ENCODE assay signal across 13 cellular contexts in genomic region chr9:34254966-34255825, GRCh38.
DNase-seq lines count a peak whose midpoint lies in the region; ATAC-seq, FAIRE-seq and TF ChIP-seq lines count a peak whose summit lies in the region.
"Had no signal": no experiment of that assay in that cellular context is flagged by ENCODE, and none has a peak within 500 bp of the region (broad histone marks: within the 10 kb centered on the region; RNA-seq: fewer than 3 reads in every experiment).

No MANE protein-coding gene starts in this region.

- H2AFZ ChIP-seq in PC-9 = no peak overlapping the region
- no peak overlapping the region for H2AFZ ChIP-seq in H1 (ENCODE audit: low read length)

- no peak overlapping the region; the same call in 1 of the 2 replicates for H2BK5ac ChIP-seq in H1 (ENCODE audit: low read depth, low read length)

- no peak overlapping the region for H2BK12ac ChIP-seq in H1 (ENCODE audit: low read depth, low read length)

- no peaks in the 10 kb centered on the region for H3K9me3 ChIP-seq in BLaER1 treated with 17β-estradiol and CSF1 and Interleukin-3, amounts not matched to agents 10 nM and 100 nM (replicated peaks in 1 of 11)
- H3K9me3 ChIP-seq in PC-9 (ENCODE audit: insufficient read depth, low read depth) (no peaks in the 10 kb centered on the region), H1 (ENCODE audit: insufficient read depth in 2 of 2, low read depth in 1 of 2, low read length in 1 of 2) (no peaks in the 10 kb centered on the region), psoas muscle (no peaks in the 10 kb centered on the region)
- H3K9me3 ChIP-seq in CD8-positive, alpha-beta T cell (ENCODE audit: low read length) = no peaks in the 10 kb centered on the region
- H3K9me3 ChIP-seq: left lung had no signal

- H3K4me3 Mint-ChIP-seq in CD8-positive, alpha-beta T cell = no peak overlapping the region
- no peak overlapping the region for H3K4me3 Mint-ChIP-seq in type B pancreatic cell
- H3K4me3 Mint-ChIP-seq: activated naive CD4-positive, alpha-beta T cell treated with anti-CD3 and anti-CD28 coated beads, Interleukin-2, amount 50 U/mL, for 24 hours had no signal

- no peak overlapping the region for H4K91ac ChIP-seq in H1 (replicated peaks; ENCODE audit: insufficient read length, low read length)

- no peak for TF ChIP-seq POLR2A in H1 (IDR thresholded peaks at IDR 0.05; ENCODE audit: control extremely low read depth in 1 of 2, low read depth in 2 of 2, low read length in 2 of 2)

- H3K4me3 ChIP-seq in BLaER1 treated with 17β-estradiol and CSF1 and Interleukin-3, amounts not matched to agents 10 nM and 100 nM = no peak overlapping the region
- H3K4me3 ChIP-seq in PC-9 (no peak overlapping the region), H1 (ENCODE audit: extremely low read depth in 1 of 4, insufficient read depth in 2 of 4, low read depth in 3 of 4, low read length in 4 of 4) (no peak overlapping the region), psoas muscle (peak overlapping the region; percentile 7)
- no peak overlapping the region for H3K4me3 ChIP-seq in CD8-positive, alpha-beta T cell (ENCODE audit: low read depth, low read length)
- H3K4me3 ChIP-seq: left lung had no signal

- H4K20me1 ChIP-seq in BLaER1 treated with 17β-estradiol and CSF1 and Interleukin-3, amounts not matched to agents 10 nM and 100 nM = peaks cover 3 to 86% (median 45%) of the 10 kb centered on the region in 11 experiments; a peak in 20 of 22 replicates
- H4K20me1 ChIP-seq in PC-9 (ENCODE audit: insufficient read depth) = no peaks in the 10 kb centered on the region
- no peaks in the 10 kb centered on the region for H4K20me1 ChIP-seq in H1 (replicated peaks in 1 of 2; ENCODE audit: control insufficient read depth in 1 of 2, insufficient read depth in 2 of 2, low read length in 2 of 2)

- no peak overlapping the region for H3K14ac ChIP-seq in H1 (ENCODE audit: insufficient read length)

- H3K4ac ChIP-seq in H1 (replicated peaks; ENCODE audit: insufficient read length, low read depth, low read length) = no peak overlapping the region

- H3K23me2 ChIP-seq in H1 (ENCODE audit: low read depth, low read length) = no peaks in the 10 kb centered on the region

- no peaks in the 10 kb centered on the region for H3K9me3 Mint-ChIP-seq in CD8-positive, alpha-beta T cell
- no peaks in the 10 kb centered on the region for H3K9me3 Mint-ChIP-seq in type B pancreatic cell
- H3K9me3 Mint-ChIP-seq: activated naive CD4-positive, alpha-beta T cell treated with anti-CD3 and anti-CD28 coated beads, Interleukin-2, amount 50 U/mL, for 24 hours had no signal

- H4K5ac ChIP-seq in H1 (ENCODE audit: insufficient read length, low read depth, low read length) = no peak overlapping the region

- no TSS peak for BruUV-seq in PC-9 (replicated peaks; lab: Mats Ljungman, UMichigan)

- intact Hi-C loops in PC-9 (cut with micrococcal nuclease; ENCODE audit: unreplicated experiment) (loop anchor here (5.0 to 10.0 kb wide), 3 partner anchors 122 to 350 kb away; partner anchors contain the start of genes DCAF12 and MYORG), psoas muscle (cut with DNase I) (loop anchor here (5.0 kb wide), 5 partner anchors 72 to 128 kb away; partner anchors contain the start of genes DCAF12 (in 2 of the 2), MYORG (in 2 of the 2), KIF24 (in 1 of the 2) and NUDT2 (in 1 of the 2))
- intact Hi-C loops in CD8-positive, alpha-beta T cell (cut with DNase I, micrococcal nuclease) = loop anchor here in 1 of 2 experiments (5.0 kb wide), 1 partner anchor 443 kb away; no protein-coding TSS in a partner anchor

- no peaks in the 10 kb centered on the region for H3K27me3 ChIP-seq in BLaER1 treated with 17β-estradiol and CSF1 and Interleukin-3, amounts not matched to agents 10 nM and 100 nM
- H3K27me3 ChIP-seq in PC-9 (ENCODE audit: insufficient read depth, low read depth) (no peaks in the 10 kb centered on the region), H1 (replicated peaks in 1 of 4; ENCODE audit: control insufficient read depth in 3 of 4, extremely low read depth in 1 of 4, insufficient read depth in 3 of 4, low read length in 3 of 4) (no peaks in the 10 kb centered on the region), psoas muscle (ENCODE audit: insufficient read depth in 3 of 3, low read length in 2 of 3) (no peaks in the 10 kb centered on the region)
- no peaks in the 10 kb centered on the region for H3K27me3 ChIP-seq in CD8-positive, alpha-beta T cell (ENCODE audit: insufficient read depth, low read length)
- H3K27me3 ChIP-seq: left lung had no signal

- ATAC-seq in psoas muscle = peak; percentile 54 to 81 (median 70)
- no peak for ATAC-seq in CD8-positive, alpha-beta T cell

- no peak overlapping the region for H2BK20ac ChIP-seq in H1 (ENCODE audit: low read length)

- peaks cover 43 to 78% (median 66%) of the 10 kb centered on the region in 11 experiments for H3K36me3 ChIP-seq in BLaER1 treated with 17β-estradiol and CSF1 and Interleukin-3, amounts not matched to agents 10 nM and 100 nM
- H3K36me3 ChIP-seq in PC-9 (ENCODE audit: low read depth) (no peaks in the 10 kb centered on the region), H1 (ENCODE audit: control insufficient read depth in 2 of 4, insufficient read depth in 4 of 4, low read length in 3 of 4) (peaks cover 4 to 20% (median 10%) of the 10 kb centered on the region in 4 experiments; a peak in 6 of 8 replicates), psoas muscle (ENCODE audit: insufficient read depth in 1 of 2, low read depth in 1 of 2) (peaks cover 5 to 20% of the 10 kb centered on the region in 2 donors)
- peaks cover 15% of the 10 kb centered on the region for H3K36me3 ChIP-seq in CD8-positive, alpha-beta T cell (ENCODE audit: insufficient read depth, low read length)

- no peak for FAIRE-seq in H1 (lab: Jason Lieb, UNC)

- H2BK120ac ChIP-seq in H1 (replicated peaks; ENCODE audit: low read depth, low read length) = no peak overlapping the region

- no peak overlapping the region for H2AK5ac ChIP-seq in H1 (ENCODE audit: low read depth, low read length)

- CTCF ChIA-PET in PC-9 (lab: Charles Lee) = interaction anchor here (0.8 to 1.8 kb wide), 2 partner anchors 15 to 124 kb away, joined by 3 to 5 read pairs; no protein-coding TSS in a partner anchor
- CTCF ChIA-PET in H1 (lab: Charles Lee; ENCODE audit: partially characterized antibody) = interaction anchor here (0.6 to 8.6 kb wide), 22 partner anchors 12 to 403 kb away, joined by 3 to 102 read pairs (median 4); partner anchors contain the start of gene MYORG
- CTCF ChIA-PET in CD8-positive, alpha-beta T cell (lab: Charles Lee) = interaction anchor here (0.9 to 4.1 kb wide), 9 partner anchors 9 to 245 kb away, joined by 3 to 34 read pairs (median 4); partner anchors contain the start of gene MYORG

- WGBS in H1 (ENCODE audit: extremely low coverage in 1 of 2, insufficient coverage in 1 of 2, insufficient read length in 1 of 2, insufficient replicate concordance in 2 of 2, low coverage in 1 of 2, low lambda C conversion rate in 2 of 2, missing lambda C conversion rate in 1 of 2), 2 experiments = 88% methylated on average over 10 of the region's 10 CpGs; no CpG with 5 or more reads in 1 of the 2 experiments
- WGBS in psoas muscle, 3 donors = 38 to 51% (median 43%) methylated on average over 10 of the region's 10 CpGs

- no peaks in the 10 kb centered on the region for H3K79me1 ChIP-seq in H1 (ENCODE audit: low read depth, low read length)

- peaks cover 26 to 78% (median 65%) of the 10 kb centered on the region in 10 experiments for H3K4me1 ChIP-seq in BLaER1 treated with 17β-estradiol and CSF1 and Interleukin-3, amounts not matched to agents 10 nM and 100 nM
- H3K4me1 ChIP-seq in PC-9 (replicated peaks; ENCODE audit: insufficient read depth) (peaks cover 27% of the 10 kb centered on the region), H1 (replicated peaks in 1 of 4; ENCODE audit: control insufficient read depth in 3 of 4, insufficient read depth in 4 of 4, low read length in 3 of 4) (no peaks in the 10 kb centered on the region), psoas muscle (peaks cover 47% of the 10 kb centered on the region)
- H3K4me1 ChIP-seq in CD8-positive, alpha-beta T cell (ENCODE audit: insufficient read depth, low read length) = peaks cover 25% of the 10 kb centered on the region

- POLR2A ChIA-PET in PC-9 (lab: Charles Lee; ENCODE audit: unreplicated experiment) = interaction anchor here (0.5 kb wide), 1 partner anchor 78 kb away, joined by 38 read pairs; no protein-coding TSS in a partner anchor
- POLR2A ChIA-PET in H1 (lab: Charles Lee; ENCODE audit: partially characterized antibody) = interaction anchor here (0.6 to 1.6 kb wide), 2 partner anchors 15 to 124 kb away, joined by 3 to 7 read pairs; no protein-coding TSS in a partner anchor
- POLR2A ChIA-PET in CD8-positive, alpha-beta T cell (lab: Charles Lee) = interaction anchor here (1.2 kb wide), 1 partner anchor 124 kb away, joined by 5 read pairs; no protein-coding TSS in a partner anchor

- H3K27ac Mint-ChIP-seq in CD8-positive, alpha-beta T cell = no peak overlapping the region
- no peak overlapping the region for H3K27ac Mint-ChIP-seq in type B pancreatic cell
- H3K27ac Mint-ChIP-seq: activated naive CD4-positive, alpha-beta T cell treated with anti-CD3 and anti-CD28 coated beads, Interleukin-2, amount 50 U/mL, for 24 hours had no signal

- H3K27me3 Mint-ChIP-seq in CD8-positive, alpha-beta T cell (ENCODE audit: low read depth) = no peaks in the 10 kb centered on the region
- H3K27me3 Mint-ChIP-seq in type B pancreatic cell = no peaks in the 10 kb centered on the region
- H3K27me3 Mint-ChIP-seq: activated naive CD4-positive, alpha-beta T cell treated with anti-CD3 and anti-CD28 coated beads, Interleukin-2, amount 50 U/mL, for 24 hours; progenitor cell of endocrine pancreas had no signal

- no peak overlapping the region for H3K56ac ChIP-seq in H1 (replicated peaks; ENCODE audit: insufficient read length, low read depth, low read length)

- H3K36me3 Mint-ChIP-seq in CD8-positive, alpha-beta T cell = peaks cover 36% of the 10 kb centered on the region
- H3K36me3 Mint-ChIP-seq in type B pancreatic cell = peaks cover 5% of the 10 kb centered on the region
- H3K36me3 Mint-ChIP-seq: activated naive CD4-positive, alpha-beta T cell treated with anti-CD3 and anti-CD28 coated beads, Interleukin-2, amount 50 U/mL, for 24 hours had no signal

- peak overlapping the region; percentile 11; the same call in 1 of the 2 replicates for H4K8ac ChIP-seq in H1 (ENCODE audit: extremely low read depth, insufficient read depth, low read length)

- TF ChIP-seq CTCF in PC-9 (conservative IDR thresholded peaks at IDR 0.05) (no peak), H1 (IDR thresholded peaks at IDR 0.05; ENCODE audit: control extremely low read depth in 1 of 3, insufficient read depth in 1 of 3, low read depth in 1 of 3, low read length in 3 of 3) (no peak), psoas muscle (IDR thresholded peaks at IDR 0.05) (no peak), type B pancreatic cell (conservative IDR thresholded peaks at IDR 0.05) (no peak)
- no peak for TF ChIP-seq CTCF in CD8-positive, alpha-beta T cell (IDR thresholded peaks at IDR 0.05)

- peaks cover 29% of the 10 kb centered on the region for H3K4me1 Mint-ChIP-seq in CD8-positive, alpha-beta T cell (ENCODE audit: low read depth)
- peaks cover 7% of the 10 kb centered on the region for H3K4me1 Mint-ChIP-seq in type B pancreatic cell (ENCODE audit: unreplicated experiment)

- no peak overlapping the region for H3K23ac ChIP-seq in H1 (ENCODE audit: insufficient read length)

- H3K27ac ChIP-seq in BLaER1 treated with 17β-estradiol and CSF1 and Interleukin-3, amounts not matched to agents 10 nM and 100 nM = peak overlapping the region in 5 of 11 experiments; percentile 55 to 74 (median 67); a peak in 8 of 22 replicates
- H3K27ac ChIP-seq in PC-9 = peak overlapping the region; percentile 48
- H3K27ac ChIP-seq in H1 (ENCODE audit: low read depth, low read length) = no peak overlapping the region
- H3K27ac ChIP-seq in psoas muscle = peak overlapping the region; percentile 90
- H3K27ac ChIP-seq in CD8-positive, alpha-beta T cell (ENCODE audit: low read depth, low read length) = no peak overlapping the region
- H3K27ac ChIP-seq: KMS-11, left lung had no signal

- H3K9me2 ChIP-seq in PC-9 (ENCODE audit: insufficient read depth) = no peaks in the 10 kb centered on the region

- 0 out of 4 replicates have a peak, but pooled peaks of 1 of the 2 experiments have one; percentile 4 for TF ChIP-seq RAD21 in H1 (IDR thresholded peaks at IDR 0.05 in 1 of 2, conservative IDR thresholded peaks at IDR 0.05 in 1 of 2; ENCODE audit: low read depth in 2 of 2, low read length in 2 of 2)

- no peak overlapping the region for H3K18ac ChIP-seq in H1 (ENCODE audit: extremely low read depth, low read length)

- H3K4me2 ChIP-seq in BLaER1 treated with 17β-estradiol and CSF1 and Interleukin-3, amounts not matched to agents 10 nM and 100 nM = peak overlapping the region; percentile 49 to 99 (median 82); a peak in 19 of 22 replicates
- H3K4me2 ChIP-seq in PC-9 (peak overlapping the region; percentile 17; the same call in 1 of the 2 replicates), H1 (ENCODE audit: insufficient read depth in 1 of 2, low read depth in 2 of 2, low read length in 2 of 2) (no peak overlapping the region)
- H3K4me2 ChIP-seq: KMS-11 had no signal

- DNase-seq in PC-9 (no peak), H1 (ENCODE audit: low read depth in 1 of 2, low spot score in 2 of 2) (no peak), psoas muscle (peak; percentile 44 to 87), type B pancreatic cell (ENCODE audit: extremely low spot score, unreplicated experiment) (no peak), middle frontal gyrus (ENCODE audit: extremely low spot score, low spot score) (no peak), NCI-H1105 (lab: John Stamatoyannopoulos, UW) (no peak)
- DNase-seq in CD8-positive, alpha-beta T cell = no peak
- DNase-seq: activated CD4-positive, alpha-beta T cell treated with anti-CD3 and anti-CD28 coated beads, Interleukin-2, amount 50 U/mL, for 1 hour; left lung had no signal

- H3K79me2 ChIP-seq in PC-9 (ENCODE audit: low read depth) (no peaks in the 10 kb centered on the region), H1 (ENCODE audit: control insufficient read depth in 1 of 2, insufficient read depth in 2 of 2, low read length in 2 of 2) (no peaks in the 10 kb centered on the region)

- peak overlapping the region; percentile 1 to 73 (median 30); a peak in 10 of 22 replicates for H3K9ac ChIP-seq in BLaER1 treated with 17β-estradiol and CSF1 and Interleukin-3, amounts not matched to agents 10 nM and 100 nM
- H3K9ac ChIP-seq in H1 (replicated peaks in 1 of 4; ENCODE audit: extremely low read depth in 1 of 4, low read depth in 3 of 4, low read length in 3 of 4) = no peak overlapping the region
- H3K9ac ChIP-seq: KMS-11 had no signal

- H2BK15ac ChIP-seq in H1 (ENCODE audit: low read length) = no peak overlapping the region

- no peak for TF ChIP-seq EP300 in H1 (IDR thresholded peaks at IDR 0.05; ENCODE audit: borderline replicate concordance in 1 of 2, low read depth in 2 of 2, low read length in 2 of 2)

- peaks cover 29% of the 10 kb centered on the region for H3F3A ChIP-seq in PC-9 (ENCODE audit: insufficient read depth, low read depth)

Comparison
In these comparisons a context has a peak if more than half of its experiments do, and no peak if none do; other contexts are left out.
1. H3K27ac ChIP-seq: peak in PC-9 (single experiment) and psoas muscle (single experiment); none in H1 (single experiment) and CD8-positive, alpha-beta T cell (single experiment).
2. H3K4me2 ChIP-seq: peak in BLaER1 treated with 17β-estradiol and CSF1 and Interleukin-3, amounts not matched to agents 10 nM and 100 nM (11 of 11) and PC-9 (single experiment); none in H1 (0 of 2).
3. H3K9ac ChIP-seq: peak in BLaER1 treated with 17β-estradiol and CSF1 and Interleukin-3, amounts not matched to agents 10 nM and 100 nM (11 of 11); none in H1 (0 of 4).
4. DNase-seq: peak in psoas muscle (2 of 2); none in PC-9 (0 of 2), H1 (0 of 2), CD8-positive, alpha-beta T cell (0 of 7), type B pancreatic cell (single experiment), middle frontal gyrus (single experiment) and NCI-H1105 (single experiment).